In genomic region chr1:230926182-230926581, GRCh38 we compare ENCODE assay signal across 36 cellular contexts.
"Had no signal": no experiment of that assay in that cellular context is flagged by ENCODE, and none has a peak within 500 bp of the region (broad histone marks: within the 10 kb centered on the region; RNA-seq: fewer than 3 reads in every experiment).

No MANE protein-coding gene starts in this region.

- H3K9me3 Mint-ChIP-seq: activated B cell treated with CpG ODN at 0.5 μM for 24 hours; activated CD4-positive, alpha-beta memory T cell treated with anti-CD3 and anti-CD28 coated beads, Interleukin-2, amount 10 ng/mL, durations not matched to agents 7 days and 5 days; activated CD4-positive, alpha-beta T cell treated with anti-CD3 and anti-CD28 coated beads, Interleukin-2, amount 10 ng/mL, durations not matched to agents 7 days and 5 days; activated naive CD4-positive, alpha-beta T cell treated with anti-CD3 and anti-CD28 coated beads, Interleukin-2, amount 50 U/mL, for 72 hours; activated naive CD8-positive, alpha-beta T cell treated with anti-CD3 and anti-CD28 coated beads for 36 hours; activated T-cell treated with anti-CD3 and anti-CD28 coated beads, Interleukin-2, amount 50 U/mL, for 24 hours; activated T-helper 2 cell treated with anti-CD3 and anti-CD28 coated beads, Interferon-gamma antibody, Interleukin-2, Interleukin-4, amounts not matched to agents 10 μg/mL and 5 μg/mL and 100 μg/mL, durations not matched to agents 14 hours and 24 hours and 36 hours; T-helper 1 cell treated with Interleukin-12 subunit alpha and Interleukin-12 subunit beta and Interleukin-4 antibody, amounts not matched to agents 30 μg/mL and 1 μg/mL, for 36 hours; T-helper 2 cell treated with Interferon-gamma antibody and Interleukin-4, amounts not matched to agents 5 μg/mL and 100 μg/mL, for 36 hours had no signal

- ATAC-seq: activated CD4-positive, alpha-beta T cell treated with anti-CD3 and anti-CD28 coated beads for 36 hours; activated CD4-positive, CD25-positive, alpha-beta regulatory T cell treated with anti-CD3 and anti-CD28 coated beads, Interleukin-2, amount 50 U/mL, for 24 hours; activated CD8-positive, alpha-beta memory T cell treated with anti-CD3 and anti-CD28 coated beads, Interleukin-2, amount 10 ng/mL, durations not matched to agents 7 days and 5 days; activated CD8-positive, alpha-beta T cell treated with anti-CD3 and anti-CD28 coated beads, Interleukin-2, amount 10 ng/mL, durations not matched to agents 7 days and 5 days; activated naive CD4-positive, alpha-beta T cell treated with anti-CD3 and anti-CD28 coated beads, Interleukin-2, amount 50 U/mL, for 72 hours; body of pancreas had no signal

- H3K4me1 ChIP-seq: adrenal gland, body of pancreas, breast epithelium had no signal

- H3K27me3 Mint-ChIP-seq: activated B cell treated with CpG ODN at 0.5 μM for 24 hours; activated CD4-positive, alpha-beta memory T cell treated with anti-CD3 and anti-CD28 coated beads, Interleukin-2, amount 10 ng/mL, durations not matched to agents 7 days and 5 days; activated CD4-positive, alpha-beta T cell treated with anti-CD3 and anti-CD28 coated beads for 36 hours; activated CD4-positive, alpha-beta T cell treated with anti-CD3 and anti-CD28 coated beads, Interleukin-2, amount 10 ng/mL, durations not matched to agents 7 days and 5 days; activated CD8-positive, alpha-beta memory T cell treated with anti-CD3 and anti-CD28 coated beads, Interleukin-2, amount 10 ng/mL, durations not matched to agents 7 days and 5 days; activated naive CD8-positive, alpha-beta T cell treated with anti-CD3 and anti-CD28 coated beads for 36 hours; activated T-cell treated with anti-CD3 and anti-CD28 coated beads, Interleukin-2, amount 50 U/mL, for 24 hours had no signal

- DNase-seq: activated B cell treated with CpG ODN at 0.5 μM for 24 hours; activated CD4-positive, alpha-beta memory T cell treated with anti-CD3 and anti-CD28 coated beads, Interleukin-2, amount 10 ng/mL, durations not matched to agents 7 days and 5 days; activated CD4-positive, alpha-beta T cell treated with anti-CD3 and anti-CD28 coated beads for 1 hour; activated CD4-positive, alpha-beta T cell treated with anti-CD3 and anti-CD28 coated beads for 36 hours; activated CD4-positive, alpha-beta T cell treated with anti-CD3 and anti-CD28 coated beads for 48 hours; activated CD4-positive, alpha-beta T cell treated with anti-CD3 and anti-CD28 coated beads, Interleukin-2, amount 10 ng/mL, durations not matched to agents 7 days and 5 days; activated CD4-positive, alpha-beta T cell treated with anti-CD3 and anti-CD28 coated beads, Interleukin-2, amount 50 U/mL, for 48 hours; activated CD8-positive, alpha-beta memory T cell treated with anti-CD3 and anti-CD28 coated beads for 24 hours; activated CD8-positive, alpha-beta memory T cell treated with anti-CD3 and anti-CD28 coated beads, Interleukin-2, amount 10 ng/mL, durations not matched to agents 7 days and 5 days; activated CD8-positive, alpha-beta memory T cell treated with anti-CD3 and anti-CD28 coated beads, Interleukin-2, amount 50 U/mL, for 48 hours; activated CD8-positive, alpha-beta T cell treated with anti-CD3 and anti-CD28 coated beads, Interleukin-2, amount 10 ng/mL, durations not matched to agents 7 days and 5 days; activated effector memory CD4-positive, alpha-beta T cell treated with Interleukin-2 at 50 U/mL for 16 hours; activated gamma-delta T cell; activated naive CD4-positive, alpha-beta T cell treated with anti-CD3 and anti-CD28 coated beads, Interleukin-2, amount 50 U/mL, for 16 hours; activated naive CD4-positive, alpha-beta T cell treated with Interleukin-2 at 50 U/mL for 16 hours; activated naive CD8-positive, alpha-beta T cell treated with anti-CD3 and anti-CD28 coated beads for 36 hours; activated T-cell treated with anti-CD3 and anti-CD28 coated beads, Interleukin-2, amount 50 U/mL, for 24 hours; activated T-cell treated with anti-CD3 and anti-CD28 coated beads, Interleukin-2, amount 50 U/mL, for 48 hours; adrenal gland; amniotic stem cell; aorta; body of pancreas; brain microvascular endothelial cell; central memory CD4-positive, alpha-beta T cell; T-helper 1 cell; T-helper 2 cell; T-helper 9 cell had no signal

- H3K9me3 ChIP-seq: adrenal gland, body of pancreas, breast epithelium had no signal

- H3K27ac ChIP-seq: adrenal gland, body of pancreas, brain microvascular endothelial cell, breast epithelium, VCaP had no signal

- H3K4me3 ChIP-seq: adrenal gland, body of pancreas, breast epithelium had no signal

- H3K4me3 Mint-ChIP-seq: activated B cell treated with CpG ODN at 0.5 μM for 24 hours; activated CD4-positive, alpha-beta memory T cell treated with anti-CD3 and anti-CD28 coated beads, Interleukin-2, amount 10 ng/mL, durations not matched to agents 7 days and 5 days; activated CD4-positive, alpha-beta T cell treated with anti-CD3 and anti-CD28 coated beads for 36 hours; activated CD4-positive, alpha-beta T cell treated with anti-CD3 and anti-CD28 coated beads, Interleukin-2, amount 10 ng/mL, durations not matched to agents 7 days and 5 days; activated CD8-positive, alpha-beta memory T cell treated with anti-CD3 and anti-CD28 coated beads, Interleukin-2, amount 10 ng/mL, durations not matched to agents 7 days and 5 days; activated CD8-positive, alpha-beta T cell treated with anti-CD3 and anti-CD28 coated beads, Interleukin-2, amount 10 ng/mL, durations not matched to agents 7 days and 5 days; activated naive CD8-positive, alpha-beta T cell treated with anti-CD3 and anti-CD28 coated beads for 36 hours; activated T-cell treated with anti-CD3 and anti-CD28 coated beads, Interleukin-2, amount 50 U/mL, for 24 hours; T-helper 1 cell treated with Interleukin-12 subunit alpha and Interleukin-12 subunit beta and Interleukin-4 antibody, amounts not matched to agents 30 μg/mL and 1 μg/mL, for 36 hours; T-helper 2 cell treated with Interferon-gamma antibody and Interleukin-4, amounts not matched to agents 5 μg/mL and 100 μg/mL, for 36 hours had no signal

- H3K36me3 Mint-ChIP-seq: activated naive CD4-positive, alpha-beta T cell treated with anti-CD3 and anti-CD28 coated beads, Interleukin-2, amount 50 U/mL, for 72 hours had no signal

- H3K27me3 ChIP-seq: adrenal gland, body of pancreas, brain microvascular endothelial cell, breast epithelium had no signal

- H3K4me1 Mint-ChIP-seq: activated B cell treated with CpG ODN at 0.5 μM for 24 hours; activated CD8-positive, alpha-beta memory T cell treated with anti-CD3 and anti-CD28 coated beads, Interleukin-2, amount 10 ng/mL, durations not matched to agents 7 days and 5 days had no signal

- H3K27ac Mint-ChIP-seq: activated B cell treated with CpG ODN at 0.5 μM for 24 hours; activated CD4-positive, alpha-beta memory T cell treated with anti-CD3 and anti-CD28 coated beads, Interleukin-2, amount 10 ng/mL, durations not matched to agents 7 days and 5 days; activated CD4-positive, alpha-beta T cell treated with anti-CD3 and anti-CD28 coated beads, Interleukin-2, amount 10 ng/mL, durations not matched to agents 7 days and 5 days; activated CD8-positive, alpha-beta memory T cell treated with anti-CD3 and anti-CD28 coated beads, Interleukin-2, amount 10 ng/mL, durations not matched to agents 7 days and 5 days; activated CD8-positive, alpha-beta T cell treated with anti-CD3 and anti-CD28 coated beads, Interleukin-2, amount 10 ng/mL, durations not matched to agents 7 days and 5 days; activated naive CD8-positive, alpha-beta T cell treated with anti-CD3 and anti-CD28 coated beads for 36 hours; activated T-cell treated with anti-CD3 and anti-CD28 coated beads, Interleukin-2, amount 50 U/mL, for 24 hours; activated T-helper 2 cell treated with anti-CD3 and anti-CD28 coated beads, Interferon-gamma antibody, Interleukin-2, Interleukin-4, amounts not matched to agents 10 μg/mL and 5 μg/mL and 100 μg/mL, durations not matched to agents 14 hours and 24 hours and 36 hours; T-helper 1 cell treated with Interleukin-12 subunit alpha and Interleukin-12 subunit beta and Interleukin-4 antibody, amounts not matched to agents 30 μg/mL and 1 μg/mL, for 36 hours; T-helper 2 cell treated with Interferon-gamma antibody and Interleukin-4, amounts not matched to agents 5 μg/mL and 100 μg/mL, for 36 hours had no signal

- H3K36me3 ChIP-seq: brain microvascular endothelial cell had no signal

- FAIRE-seq: astrocyte, TTC549 had no signal
